8 cellular contexts compared by ENCODE assay signal in genomic region chr11:78424334-78425270, GRCh38. TPM values are rescaled to one million over a fixed set of nuclear protein-coding genes. Genes with fewer than 3 reads are reported as not detected.
DNase-seq lines count a peak whose midpoint lies in the region; ATAC-seq and TF ChIP-seq lines count a peak whose summit lies in the region.

No MANE protein-coding gene starts in this region.

- CTCF ChIA-PET in activated CD8-positive, alpha-beta memory T cell treated with anti-CD3 and anti-CD28 coated beads, Interleukin-2, amount 10 ng/mL, durations not matched to agents 7 days and 5 days (lab: Charles Lee): interaction anchor here (1.0 to 1.6 kb wide), 4 partner anchors 9 to 197 kb away, joined by 3 to 5 read pairs (median 4); no protein-coding TSS in a partner anchor

- peak overlapping the region; percentile 7 for H3K4me3 ChIP-seq in thoracic aorta

- no peaks in the 10 kb centered on the region for H3K27me3 ChIP-seq in thoracic aorta (replicated peaks; ENCODE audit: insufficient read depth)

- H3K9me3 ChIP-seq in KOPT-K1 (ENCODE audit: insufficient read depth, low read length, poor library complexity, severe bottlenecking) (no peaks in the 10 kb centered on the region), thoracic aorta (no peaks in the 10 kb centered on the region)

- H3K36me3 Mint-ChIP-seq in activated CD8-positive, alpha-beta memory T cell treated with anti-CD3 and anti-CD28 coated beads, Interleukin-2, amount 10 ng/mL, durations not matched to agents 7 days and 5 days: peaks cover 14% of the 10 kb centered on the region
- no peaks in the 10 kb centered on the region for H3K36me3 Mint-ChIP-seq in dendritic cell treated with granulocyte-macrophage colony-stimulating factor and Interleukin-4, amounts not matched to agents 40 ng/mL and 50 ng/mL, for 4 days (ENCODE audit: low read depth)

- H3K27me3 Mint-ChIP-seq in activated CD8-positive, alpha-beta memory T cell treated with anti-CD3 and anti-CD28 coated beads, Interleukin-2, amount 10 ng/mL, durations not matched to agents 7 days and 5 days: peaks cover 4% of the 10 kb centered on the region
- no peaks in the 10 kb centered on the region for H3K27me3 Mint-ChIP-seq in dendritic cell treated with granulocyte-macrophage colony-stimulating factor and Interleukin-4, amounts not matched to agents 40 ng/mL and 50 ng/mL, for 4 days

- H3K9me3 Mint-ChIP-seq in activated CD8-positive, alpha-beta memory T cell treated with anti-CD3 and anti-CD28 coated beads, Interleukin-2, amount 10 ng/mL, durations not matched to agents 7 days and 5 days (ENCODE audit: low read depth): no peaks in the 10 kb centered on the region
- no peaks in the 10 kb centered on the region for H3K9me3 Mint-ChIP-seq in dendritic cell treated with granulocyte-macrophage colony-stimulating factor and Interleukin-4, amounts not matched to agents 40 ng/mL and 50 ng/mL, for 4 days

- H3K4me1 Mint-ChIP-seq in activated CD8-positive, alpha-beta memory T cell treated with anti-CD3 and anti-CD28 coated beads, Interleukin-2, amount 10 ng/mL, durations not matched to agents 7 days and 5 days: peaks cover 53% of the 10 kb centered on the region
- H3K4me1 Mint-ChIP-seq in dendritic cell treated with granulocyte-macrophage colony-stimulating factor and Interleukin-4, amounts not matched to agents 40 ng/mL and 50 ng/mL, for 4 days (ENCODE audit: low read depth): peaks cover 80% of the 10 kb centered on the region

- no peak for DNase-seq in activated CD8-positive, alpha-beta memory T cell treated with anti-CD3 and anti-CD28 coated beads, Interleukin-2, amount 10 ng/mL, durations not matched to agents 7 days and 5 days
- DNase-seq in activated CD8-positive, alpha-beta memory T cell treated with anti-CD3 and anti-CD28 coated beads, Interleukin-2, amount 50 U/mL, for 48 hours: no peak
- DNase-seq in thoracic aorta (ENCODE audit: low spot score) (no peak), RPMI8226 (no peak), NCI-H1436 (lab: John Stamatoyannopoulos, UW) (no peak), activated gamma-delta T cell treated with Interleukin-2 at 50 U/mL for 16 hours (no peak)

- H3K27ac Mint-ChIP-seq in activated CD8-positive, alpha-beta memory T cell treated with anti-CD3 and anti-CD28 coated beads, Interleukin-2, amount 10 ng/mL, durations not matched to agents 7 days and 5 days: peak overlapping the region; percentile 85
- peak overlapping the region; percentile 90 for H3K27ac Mint-ChIP-seq in dendritic cell treated with granulocyte-macrophage colony-stimulating factor and Interleukin-4, amounts not matched to agents 40 ng/mL and 50 ng/mL, for 4 days

- H3K36me3 ChIP-seq in KOPT-K1 (ENCODE audit: insufficient read depth, low read length): no peaks in the 10 kb centered on the region
- no peaks in the 10 kb centered on the region for H3K36me3 ChIP-seq in thoracic aorta

- intact Hi-C loops in dendritic cell treated with granulocyte-macrophage colony-stimulating factor and Interleukin-4, amounts not matched to agents 40 ng/mL and 50 ng/mL, for 4 days (cut with micrococcal nuclease): no loop called here

- ATAC-seq in activated CD8-positive, alpha-beta memory T cell treated with anti-CD3 and anti-CD28 coated beads, Interleukin-2, amount 10 ng/mL, durations not matched to agents 7 days and 5 days: no peak
- no peak for ATAC-seq in thoracic aorta (ENCODE audit: insufficient number of reproducible peaks, low FRiP score, low read depth)

- peak overlapping the region; percentile 99 for H3K27ac ChIP-seq in KOPT-K1 (ENCODE audit: low read depth, low read length, poor library complexity, severe bottlenecking)
- H3K27ac ChIP-seq in thoracic aorta: peak overlapping the region; percentile 14 to 31

- TF ChIP-seq CTCF in thoracic aorta (IDR thresholded peaks at IDR 0.05): no peak

- peak overlapping the region; percentile 44 for H3K4me3 Mint-ChIP-seq in activated CD8-positive, alpha-beta memory T cell treated with anti-CD3 and anti-CD28 coated beads, Interleukin-2, amount 10 ng/mL, durations not matched to agents 7 days and 5 days
- H3K4me3 Mint-ChIP-seq in dendritic cell treated with granulocyte-macrophage colony-stimulating factor and Interleukin-4, amounts not matched to agents 40 ng/mL and 50 ng/mL, for 4 days: peak overlapping the region; percentile 69

- H3K4me1 ChIP-seq in thoracic aorta (ENCODE audit: control insufficient read depth in 1 of 2, low read depth in 2 of 2): peaks cover 19 to 32% of the 10 kb centered on the region in 2 donors

RNA-seq across cellular contexts. Expression of gene GAB2, which starts 7.0 kb away (rescaled TPM):
- 10 to 100 TPM; 23.8 to 29.9 TPM for total RNA-seq in activated CD8-positive, alpha-beta memory T cell treated with anti-CD3 and anti-CD28 coated beads, Interleukin-2, amount 10 ng/mL, durations not matched to agents 7 days and 5 days
- 10 to 100 TPM; 65.4 to 91.5 TPM for total RNA-seq in thoracic aorta
